In the genomic region with DNA sequence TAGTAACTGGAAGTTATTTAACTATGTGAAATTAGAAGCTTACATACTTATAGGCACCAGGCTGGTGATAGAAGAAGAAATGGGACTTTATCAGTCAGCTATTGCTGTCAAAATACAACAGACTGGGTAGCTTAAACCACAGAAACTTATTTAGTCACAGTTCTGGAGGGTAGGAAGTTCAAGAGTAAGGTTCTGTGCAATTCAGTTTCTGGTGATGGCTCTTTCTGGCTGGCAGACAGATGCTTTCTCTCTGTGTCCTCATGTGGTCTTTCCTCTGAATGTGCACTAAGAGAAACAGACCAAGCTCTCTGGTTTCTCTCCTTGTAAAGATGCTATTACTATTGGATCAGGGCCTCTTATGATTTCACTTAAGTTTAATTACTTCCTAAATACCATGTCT, we compare ENCODE assay signal across 14 cellular contexts.
DNase-seq lines count a peak whose midpoint lies in the region; ATAC-seq, FAIRE-seq and TF ChIP-seq lines count a peak whose summit lies in the region.
"Had no signal": no experiment of that assay in that cellular context is flagged by ENCODE, and none has a peak within 500 bp of the region (broad histone marks: within the 10 kb centered on the region; RNA-seq: fewer than 3 reads in every experiment).

No MANE protein-coding gene starts in this region.

- no peaks in the 10 kb centered on the region for H3F3A ChIP-seq in neural progenitor cell (ENCODE audit: low read depth)

- BruUV-seq in HepG2 (replicated peaks; lab: Mats Ljungman, UMichigan) = no TSS peak

- TF ChIP-seq EP300 in HepG2 (IDR thresholded peaks at IDR 0.05; ENCODE audit: low read depth in 2 of 2, low read length in 2 of 2) (no peak), HepG2 (CRISPR knock-in tag; IDR thresholded peaks at IDR 0.05; ENCODE audit: borderline replicate concordance) (no peak)

- H3K27me3 Mint-ChIP-seq in neural progenitor cell (ENCODE audit: insufficient read depth, low read depth) (no peaks in the 10 kb centered on the region), T-helper 17 cell (no peaks in the 10 kb centered on the region)

- ATAC-seq in GM19035 (IDR thresholded peaks at IDR 0.05; ENCODE audit: unreplicated experiment) = peak; percentile 78
- ATAC-seq in HG02678 (IDR thresholded peaks at IDR 0.05; ENCODE audit: unreplicated experiment) = peak; percentile 80
- ATAC-seq in HG03571 (IDR thresholded peaks at IDR 0.05; ENCODE audit: unreplicated experiment) = peak; percentile 84
- ATAC-seq in T-helper 17 cell = no peak
- no peak for ATAC-seq in HepG2

- POLR2A ChIA-PET in HepG2 (lab: Yijun Ruan, JAX) = no interaction called here

- in situ Hi-C loops in HepG2 (cut with HindIII; ENCODE audit: extremely low pct_ligation_motif_present, low pct_unique_long_range_greater_than_20kb) = no loop called here

- H2AFZ ChIP-seq in neural progenitor cell (replicated peaks) (peak overlapping the region; percentile 45), HepG2 (ENCODE audit: low read length) (no peak overlapping the region)

- no peak for TF ChIP-seq POLR2A in HepG2 (IDR thresholded peaks at IDR 0.05; ENCODE audit: insufficient read depth in 1 of 2, low read depth in 2 of 2, low read length in 2 of 2)

- H3K9ac ChIP-seq in neural progenitor cell (no peak overlapping the region), HepG2 (ENCODE audit: insufficient read depth, low read depth, low read length) (no peak overlapping the region)

- TF ChIP-seq RAD21 in HepG2 (CRISPR knock-in tag; IDR thresholded peaks at IDR 0.05) = no peak

- H3K4me3 ChIP-seq in neural progenitor cell (no peak overlapping the region), HepG2 (replicated peaks in 1 of 3; ENCODE audit: insufficient read depth in 1 of 3, low read depth in 2 of 3, low read length in 3 of 3) (no peak overlapping the region)

- intact Hi-C loops in HepG2 (cut with micrococcal nuclease; ENCODE audit: unreplicated experiment) = no loop called here

- H3K27me3 ChIP-seq in neural progenitor cell (no peaks in the 10 kb centered on the region), HepG2 (ENCODE audit: control insufficient read depth in 1 of 2, insufficient read depth in 2 of 2, low read length in 2 of 2) (no peaks in the 10 kb centered on the region)

- H3K9me3 Mint-ChIP-seq in neural progenitor cell = no peaks in the 10 kb centered on the region
- H3K9me3 Mint-ChIP-seq: nephron had no signal

- H3K36me3 ChIP-seq in neural progenitor cell (no peaks in the 10 kb centered on the region), HepG2 (replicated peaks in 1 of 2; ENCODE audit: control insufficient read depth in 1 of 2, insufficient read depth in 2 of 2, low read length in 2 of 2) (no peaks in the 10 kb centered on the region)

- FAIRE-seq in HepG2 (lab: Jason Lieb, UNC) = no peak
- FAIRE-seq: endometrium, islet of Langerhans had no signal

- H3K36me3 Mint-ChIP-seq in neural progenitor cell (no peaks in the 10 kb centered on the region), T-helper 17 cell (ENCODE audit: low read depth) (no peaks in the 10 kb centered on the region)

- H3K4me1 ChIP-seq in neural progenitor cell = peaks cover 3% of the 10 kb centered on the region
- H3K4me1 ChIP-seq in HepG2 (ENCODE audit: insufficient read depth, low read length) = no peaks in the 10 kb centered on the region

- H3K4me2 ChIP-seq in neural progenitor cell (no peak overlapping the region), HepG2 (ENCODE audit: low read depth, low read length) (no peak overlapping the region)

- H3K4me3 Mint-ChIP-seq in neural progenitor cell (no peak overlapping the region), T-helper 17 cell (no peak overlapping the region)
- H3K4me3 Mint-ChIP-seq: nephron had no signal

- DNase-seq in neural progenitor cell (ENCODE audit: low spot score) (no peak), T-helper 17 cell (no peak), HepG2 (ENCODE audit: low spot score) (no peak)
- no peak for DNase-seq in activated CD8-positive, alpha-beta memory T cell treated with anti-CD3 and anti-CD28 coated beads, Interleukin-2, amount 50 U/mL, for 4 hours
- DNase-seq: activated CD4-positive, alpha-beta T cell treated with anti-CD3 and anti-CD28 coated beads for 4 hours; NCI-H2107; stimulated activated naive CD4-positive, alpha-beta T cell had no signal

- CTCF ChIA-PET in HepG2 (lab: Yijun Ruan, JAX; ENCODE audit: low intra/inter-chr PET ratio, low total read pairs) = no interaction called here

- H3K4me1 Mint-ChIP-seq in neural progenitor cell = no peaks in the 10 kb centered on the region
- no peaks in the 10 kb centered on the region for H3K4me1 Mint-ChIP-seq in T-helper 17 cell
- H3K4me1 Mint-ChIP-seq: nephron had no signal

- no peak overlapping the region for H3K27ac Mint-ChIP-seq in neural progenitor cell
- H3K27ac Mint-ChIP-seq in T-helper 17 cell = no peak overlapping the region
- H3K27ac Mint-ChIP-seq: activated naive CD4-positive, alpha-beta T cell treated with anti-CD3 and anti-CD28 coated beads, Interleukin-2, amount 50 U/mL, for 72 hours; nephron had no signal

- TF ChIP-seq CTCF in neural progenitor cell (IDR thresholded peaks at IDR 0.05) (no peak), HepG2 (CRISPR knock-in tag; IDR thresholded peaks at IDR 0.05) (no peak)

- H3K9me3 ChIP-seq in neural progenitor cell (ENCODE audit: low read depth) (no peaks in the 10 kb centered on the region), T-helper 17 cell (ENCODE audit: control insufficient read depth, low read length, poor library complexity, severe bottlenecking) (no peaks in the 10 kb centered on the region), HepG2 (ENCODE audit: low read length) (peaks cover 8% of the 10 kb centered on the region; the same call in 1 of the 2 replicates)

- H3K79me2 ChIP-seq in neural progenitor cell (ENCODE audit: low read depth) (no peaks in the 10 kb centered on the region), HepG2 (ENCODE audit: insufficient read depth, low read length) (no peaks in the 10 kb centered on the region)

- H4K20me1 ChIP-seq in neural progenitor cell (ENCODE audit: low read depth) (no peaks in the 10 kb centered on the region), HepG2 (ENCODE audit: insufficient read depth, low read length) (no peaks in the 10 kb centered on the region)

- H3K27ac ChIP-seq in neural progenitor cell (no peak overlapping the region), HepG2 (ENCODE audit: extremely low read length, insufficient read depth, low read length) (no peak overlapping the region)

TF ChIP-seq in HepG2, 621 proteins besides CTCF, POLR2A, EP300 and RAD21 (continues in another document):
- no peak for TF ChIP-seq ZNF660 (CRISPR knock-in tag; IDR thresholded peaks at IDR 0.05; ENCODE audit: borderline replicate concordance, low read depth)
- TF ChIP-seq THAP8 (CRISPR knock-in tag; IDR thresholded peaks at IDR 0.05; ENCODE audit: borderline replicate concordance) = no peak
- no peak for TF ChIP-seq HNRNPUL1 (IDR thresholded peaks at IDR 0.05; ENCODE audit: low read depth, low read length)
- no peak for TF ChIP-seq ZNF550 (CRISPR knock-in tag; IDR thresholded peaks at IDR 0.05; ENCODE audit: borderline replicate concordance)
- TF ChIP-seq, protein P1, sequence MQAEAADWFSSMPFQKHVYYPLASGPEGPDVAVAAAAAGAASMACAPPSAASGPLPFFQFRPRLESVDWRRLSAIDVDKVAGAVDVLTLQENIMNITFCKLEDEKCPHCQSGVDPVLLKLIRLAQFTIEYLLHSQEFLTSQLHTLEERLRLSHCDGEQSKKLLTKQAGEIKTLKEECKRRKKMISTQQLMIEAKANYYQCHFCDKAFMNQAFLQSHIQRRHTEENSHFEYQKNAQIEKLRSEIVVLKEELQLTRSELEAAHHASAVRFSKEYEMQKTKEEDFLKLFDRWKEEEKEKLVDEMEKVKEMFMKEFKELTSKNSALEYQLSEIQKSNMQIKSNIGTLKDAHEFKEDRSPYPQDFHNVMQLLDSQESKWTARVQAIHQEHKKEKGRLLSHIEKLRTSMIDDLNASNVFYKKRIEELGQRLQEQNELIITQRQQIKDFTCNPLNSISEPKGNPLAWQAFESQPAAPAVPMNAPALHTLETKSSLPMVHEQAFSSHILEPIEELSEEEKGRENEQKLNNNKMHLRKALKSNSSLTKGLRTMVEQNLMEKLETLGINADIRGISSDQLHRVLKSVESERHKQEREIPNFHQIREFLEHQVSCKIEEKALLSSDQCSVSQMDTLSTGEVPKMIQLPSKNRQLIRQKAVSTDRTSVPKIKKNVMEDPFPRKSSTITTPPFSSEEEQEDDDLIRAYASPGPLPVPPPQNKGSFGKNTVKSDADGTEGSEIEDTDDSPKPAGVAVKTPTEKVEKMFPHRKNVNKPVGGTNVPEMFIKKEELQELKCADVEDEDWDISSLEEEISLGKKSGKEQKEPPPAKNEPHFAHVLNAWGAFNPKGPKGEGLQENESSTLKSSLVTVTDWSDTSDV (CRISPR knock-in tag; IDR thresholded peaks at IDR 0.05) = no peak
- no peak for TF ChIP-seq ARNTL (CRISPR knock-in tag; IDR thresholded peaks at IDR 0.05)
- no peak for TF ChIP-seq ZKSCAN1 (IDR thresholded peaks at IDR 0.05; ENCODE audit: low read length)

Comparison
In these comparisons a context has a peak if more than half of its experiments do, and no peak if none do; other contexts are left out.
1. ATAC-seq: peak in GM19035 (single experiment), HG02678 (single experiment) and HG03571 (single experiment); none in T-helper 17 cell (single experiment) and HepG2 (single experiment).